ENCODE assay signal across 8 cellular contexts in the genomic region with DNA sequence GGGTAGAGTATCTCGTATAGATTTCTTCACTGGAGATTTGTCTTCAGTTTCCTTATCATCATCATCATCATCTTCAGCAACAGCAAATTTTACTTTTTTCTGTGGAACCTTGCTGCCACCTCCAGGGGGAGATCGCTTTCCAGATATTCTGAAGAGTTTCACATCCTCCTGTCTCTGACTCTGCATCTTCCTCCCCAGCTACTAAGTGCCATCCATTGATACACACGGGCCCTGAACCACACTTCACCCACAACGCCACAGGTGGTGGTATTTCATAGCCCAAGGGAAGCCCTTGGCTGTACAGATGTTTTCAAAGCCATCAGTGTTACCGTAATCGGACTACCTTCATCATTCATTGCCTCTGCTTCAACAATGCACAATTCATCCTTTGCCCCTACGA.
DNase-seq lines count a peak whose midpoint lies in the region; ATAC-seq, FAIRE-seq and TF ChIP-seq lines count a peak whose summit lies in the region.

No MANE protein-coding gene starts in this region.

- H3K27me3 ChIP-seq in endothelial cell of umbilical vein (ENCODE audit: control insufficient read depth in 2 of 2, insufficient read depth in 2 of 2, low read length in 2 of 2): no peaks in the 10 kb centered on the region

- no peak for FAIRE-seq in endothelial cell of umbilical vein (lab: Jason Lieb, UNC)

- no peak overlapping the region for H3K9ac ChIP-seq in endothelial cell of umbilical vein (replicated peaks; ENCODE audit: extremely low read depth, insufficient read depth, low read length)

- H4K20me1 ChIP-seq in endothelial cell of umbilical vein (replicated peaks; ENCODE audit: control insufficient read depth, extremely low read depth, insufficient read depth, low read length): peaks cover 2% of the 10 kb centered on the region

- no peak overlapping the region for H3K4me2 ChIP-seq in endothelial cell of umbilical vein (ENCODE audit: insufficient read depth, low read length)

- H3K4me1 ChIP-seq in endothelial cell of umbilical vein (ENCODE audit: control insufficient read depth, extremely low read depth, insufficient read depth, low read length): no peaks in the 10 kb centered on the region

- no peaks in the 10 kb centered on the region for H3K9me1 ChIP-seq in endothelial cell of umbilical vein (replicated peaks; ENCODE audit: control insufficient read depth, extremely low read depth, insufficient read depth, low read length)

- H3K79me2 ChIP-seq in endothelial cell of umbilical vein (ENCODE audit: control insufficient read depth, insufficient read depth, low read length): peaks cover 28% of the 10 kb centered on the region

- CTCF ChIA-PET in endothelial cell of umbilical vein (lab: Charles Lee): interaction anchor here (1.1 kb wide), 1 partner anchor 73 kb away, joined by 3 read pairs; no protein-coding TSS in a partner anchor

- dilution Hi-C loops in endothelial cell of umbilical vein (cut with MboI; ENCODE audit: extremely low pct_ligation_motif_present, low sequenced_read_pairs): no loop called here

- POLR2A ChIA-PET in endothelial cell of umbilical vein (lab: Charles Lee): no interaction called here

- H3K4me3 ChIP-seq in endothelial cell of umbilical vein (replicated peaks in 1 of 3; ENCODE audit: insufficient read depth in 1 of 3, low read depth in 1 of 3, low read length in 3 of 3): no peak overlapping the region

- TF ChIP-seq CTCF in endothelial cell of umbilical vein (IDR thresholded peaks at IDR 0.05; ENCODE audit: extremely low read depth in 1 of 2, insufficient read depth in 1 of 2, low read depth in 1 of 2, low read length in 2 of 2): no peak

- H3K36me3 ChIP-seq in endothelial cell of umbilical vein (ENCODE audit: control insufficient read depth in 2 of 2, extremely low read depth in 1 of 2, insufficient read depth in 2 of 2, low read length in 2 of 2): no peaks in the 10 kb centered on the region

- peak; percentile 69 for ATAC-seq in GM19035 (IDR thresholded peaks at IDR 0.05; ENCODE audit: unreplicated experiment)
- peak; percentile 49 for ATAC-seq in HG02973 (IDR thresholded peaks at IDR 0.05; ENCODE audit: unreplicated experiment)

- intact Hi-C loops in endothelial cell of umbilical vein (cut with micrococcal nuclease): no loop called here

- no peak overlapping the region for H3K27ac ChIP-seq in endothelial cell of umbilical vein (ENCODE audit: insufficient read depth, low read depth, low read length)

- BruUV-seq in endothelial cell of umbilical vein (replicated peaks; lab: Mats Ljungman, UMichigan): no TSS peak

- H3K9me3 ChIP-seq in endothelial cell of umbilical vein (replicated peaks; ENCODE audit: control insufficient read depth, insufficient read depth, low read length): no peaks in the 10 kb centered on the region

- DNase-seq in T-helper 1 cell: peak in 4 of 5 donors; percentile 42 to 76 (median 52)
- no peak for DNase-seq in endothelial cell of umbilical vein (ENCODE audit: low read depth, low spot score)
- peak; percentile 74 for DNase-seq in stimulated activated CD8-positive, alpha-beta memory T cell treated with anti-CD3 and anti-CD28 coated beads, Interleukin-4, amount 100 ng/mL, for 48 hours
- no peak for DNase-seq in iPS-NIHi7 (ENCODE audit: extremely low spot score)
- DNase-seq in dedifferentiated amniotic fluid mesenchymal stem cell (ENCODE audit: extremely low spot score): no peak
- no peak for DNase-seq in COR-L47 (lab: John Stamatoyannopoulos, UW)

- no peak overlapping the region for H2AFZ ChIP-seq in endothelial cell of umbilical vein (ENCODE audit: low read depth, low read length)

- no peak for TF ChIP-seq POLR2A in endothelial cell of umbilical vein (IDR thresholded peaks at IDR 0.05; ENCODE audit: low read depth, low read length)

TF ChIP-seq in endothelial cell of umbilical vein, 7 proteins besides CTCF, POLR2A, EP300 and RAD21:
- TF ChIP-seq GATA2 (IDR thresholded peaks at IDR 0.05; ENCODE audit: insufficient read depth, insufficient read length, low read depth, low read length) (peak; percentile 13), MYC (IDR thresholded peaks at IDR 0.05; ENCODE audit: low read depth, low read length) (no peak)
- TF ChIP-seq, protein P1, sequence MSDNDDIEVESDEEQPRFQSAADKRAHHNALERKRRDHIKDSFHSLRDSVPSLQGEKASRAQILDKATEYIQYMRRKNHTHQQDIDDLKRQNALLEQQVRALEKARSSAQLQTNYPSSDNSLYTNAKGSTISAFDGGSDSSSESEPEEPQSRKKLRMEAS (IDR thresholded peaks at IDR 0.05; ENCODE audit: insufficient read depth, insufficient read length): no peak
TF ChIP-seq in endothelial cell of umbilical vein: peak in this region for 1.

Comparison
In these comparisons a context has a peak if more than half of its experiments do, and no peak if none do; other contexts are left out.
1. DNase-seq: peak in T-helper 1 cell (4 of 5) and stimulated activated CD8-positive, alpha-beta memory T cell treated with anti-CD3 and anti-CD28 coated beads, Interleukin-4, amount 100 ng/mL, for 48 hours (single experiment); none in endothelial cell of umbilical vein (single experiment), iPS-NIHi7 (single experiment), dedifferentiated amniotic fluid mesenchymal stem cell (single experiment) and COR-L47 (single experiment).